ENCODE assay signal across 21 cellular contexts in genomic region chr19:5863030-5863665, GRCh38. TPM values are rescaled to one million over a fixed set of nuclear protein-coding genes. Genes with fewer than 3 reads are reported as not detected.
A peak's percentile ranks its signal among the peaks of the same experiment; 100 is the strongest.
DNase-seq lines count a peak whose midpoint lies in the region; ATAC-seq and TF ChIP-seq lines count a peak whose summit lies in the region.
"Had no signal": no experiment of that assay in that cellular context is flagged by ENCODE, and none has a peak within 500 bp of the region (broad histone marks: within the 10 kb centered on the region; RNA-seq: fewer than 3 reads in every experiment).

No MANE protein-coding gene starts in this region.

- WGBS in SK-N-SH (ENCODE audit: low lambda C conversion rate), result 71% methylated on average over 4 of the region's 11 CpGs

- no peaks in the 10 kb centered on the region for H3F3A ChIP-seq in SK-N-SH (replicated peaks; ENCODE audit: insufficient read depth)

- H3K4me1 ChIP-seq in SK-N-SH (ENCODE audit: control insufficient read depth in 1 of 2, insufficient read depth in 2 of 2, low read depth in 1 of 2, low read length in 1 of 2) (no peaks in the 10 kb centered on the region), HEK293 (ENCODE audit: control insufficient read depth, insufficient read depth, low read length) (no peaks in the 10 kb centered on the region), osteoblast (ENCODE audit: insufficient read depth, low read length) (no peaks in the 10 kb centered on the region)

- no peak for ATAC-seq in SK-N-SH treated with all-trans-retinoic acid at 6 μM for 48 hours
- ATAC-seq in HG03196 (IDR thresholded peaks at IDR 0.05; ENCODE audit: unreplicated experiment), result no peak
- no peak for ATAC-seq in GM21515 (IDR thresholded peaks at IDR 0.05; ENCODE audit: unreplicated experiment)
- ATAC-seq: GM12878, HCT116 had no signal

- H3K27me3 ChIP-seq in SK-N-SH (ENCODE audit: insufficient read depth) (no peaks in the 10 kb centered on the region), osteoblast (ENCODE audit: insufficient read depth, low read length) (no peaks in the 10 kb centered on the region)

- TF ChIP-seq RAD21 in SK-N-SH (IDR thresholded peaks at IDR 0.05; ENCODE audit: low read length), result no peak

- no peaks in the 10 kb centered on the region for H3K9me2 ChIP-seq in SK-N-SH

- no peak overlapping the region for H2AFZ ChIP-seq in SK-N-SH (ENCODE audit: low read depth)
- no peak overlapping the region for H2AFZ ChIP-seq in osteoblast (ENCODE audit: low read length)

- DNase-seq in SK-N-SH, result peak; percentile 21
- peak; percentile 10 for DNase-seq in iPS-NIHi11 (ENCODE audit: low spot score)
- DNase-seq in osteoblast (ENCODE audit: insufficient read length, low spot score, missing footprints), result peak; percentile 36
- no peak for DNase-seq in foreskin melanocyte
- DNase-seq: Caco-2; CD8-positive, alpha-beta memory T cell; DMS 273 treated with DMSO at 0.1 percent for 48 hours; GOT3 had no signal

- H3K27ac ChIP-seq in SK-N-SH (ENCODE audit: low read depth in 2 of 2, low read length in 1 of 2), result no peak overlapping the region
- H3K27ac ChIP-seq in HEK293 (ENCODE audit: extremely low read depth, low read depth, low read length), result no peak overlapping the region
- no peak overlapping the region for H3K27ac ChIP-seq in osteoblast (ENCODE audit: low read depth, low read length)
- H3K27ac ChIP-seq: 22Rv1 had no signal

- POLR2A ChIA-PET in SK-N-SH (lab: Yijun Ruan, JAX), result no interaction called here
- POLR2A ChIA-PET in HEK293 (lab: Yijun Ruan, JAX), result no interaction called here

- CTCF ChIA-PET in SK-N-SH (lab: Yijun Ruan, JAX) (no interaction called here), HEK293 (lab: Yijun Ruan, JAX) (interaction anchor here (0.7 to 1.9 kb wide), 2 partner anchors 59 to 69 kb away, joined by 3 to 7 read pairs; no protein-coding TSS in a partner anchor)

- H3K4me2 ChIP-seq in SK-N-SH, result no peak overlapping the region
- H3K4me2 ChIP-seq in osteoblast (ENCODE audit: insufficient read depth, low read length), result no peak overlapping the region

- no peak for TF ChIP-seq CTCF in SK-N-SH (IDR thresholded peaks at IDR 0.05)
- TF ChIP-seq CTCF in HEK293 (tag by site-specific recombination; IDR thresholded peaks at IDR 0.05), result no peak
- no peak for TF ChIP-seq CTCF in osteoblast (IDR thresholded peaks at IDR 0.05; ENCODE audit: extremely low read depth, low read depth, low read length)

- H3K36me3 ChIP-seq in SK-N-SH (replicated peaks in 1 of 2; ENCODE audit: control insufficient read depth in 1 of 2, insufficient read depth in 2 of 2, low read length in 1 of 2) (no peaks in the 10 kb centered on the region), HEK293 (ENCODE audit: control insufficient read depth in 2 of 2, insufficient read depth in 1 of 2, low read length in 2 of 2) (no peaks in the 10 kb centered on the region), osteoblast (ENCODE audit: insufficient read depth, low read length) (no peaks in the 10 kb centered on the region)

- H4K20me1 ChIP-seq in SK-N-SH (ENCODE audit: insufficient read depth) (no peaks in the 10 kb centered on the region), osteoblast (ENCODE audit: insufficient read depth, low read length) (no peaks in the 10 kb centered on the region)

- H3K4me3 ChIP-seq in SK-N-SH (ENCODE audit: low read depth in 2 of 2, low read length in 1 of 2) (no peak overlapping the region), HEK293 (ENCODE audit: low read depth, low read length) (no peak overlapping the region), osteoblast (ENCODE audit: insufficient read depth, low read length) (no peak overlapping the region)
- H3K4me3 ChIP-seq: GM12878 had no signal

- no peak for TF ChIP-seq EP300 in SK-N-SH (IDR thresholded peaks at IDR 0.05; ENCODE audit: borderline replicate concordance in 1 of 2, low read depth in 1 of 2, low read length in 1 of 2)

- H3K79me2 ChIP-seq in SK-N-SH (ENCODE audit: insufficient read depth) (no peaks in the 10 kb centered on the region), osteoblast (ENCODE audit: insufficient read depth, low read length) (no peaks in the 10 kb centered on the region)

- no peak overlapping the region for H3K9ac ChIP-seq in SK-N-SH

- H3K9me3 ChIP-seq in SK-N-SH (no peaks in the 10 kb centered on the region), HEK293 (ENCODE audit: control insufficient read depth, insufficient read depth, low read depth, low read length) (no peaks in the 10 kb centered on the region), osteoblast (ENCODE audit: low read depth, low read length) (no peaks in the 10 kb centered on the region)
- H3K9me3 ChIP-seq: Caco-2 had no signal

TF ChIP-seq in SK-N-SH, 30 proteins besides CTCF, POLR2A, EP300 and RAD21 (continues in another document):
- no peak for TF ChIP-seq SMC3 (IDR thresholded peaks at IDR 0.05; ENCODE audit: low read depth, low read length)
- no peak for TF ChIP-seq CHD2 (IDR thresholded peaks at IDR 0.05; ENCODE audit: low read length, partially characterized antibody)
- no peak for TF ChIP-seq NFIC (IDR thresholded peaks at IDR 0.05; ENCODE audit: borderline replicate concordance)
- TF ChIP-seq IRF3 (IDR thresholded peaks at IDR 0.05; ENCODE audit: low read depth, low read length), result no peak
- TF ChIP-seq POLR2AphosphoS5 (IDR thresholded peaks at IDR 0.05; ENCODE audit: low read depth, low read length), result no peak

TF ChIP-seq in SK-N-SH treated with all-trans-retinoic acid at 6 μM for 48 hours, 23 proteins besides CTCF, POLR2A, EP300 and RAD21 (continues in another document):
- TF ChIP-seq ZFP3 (CRISPR knock-in tag; IDR thresholded peaks at IDR 0.05) (no peak), BACH2 (CRISPR knock-in tag; IDR thresholded peaks at IDR 0.05; ENCODE audit: borderline replicate concordance) (no peak), ZFP30 (CRISPR knock-in tag; IDR thresholded peaks at IDR 0.05) (no peak)

TF ChIP-seq in HEK293, 187 proteins besides CTCF, POLR2A, EP300 and RAD21:
- TF ChIP-seq ZNF768 (tag by site-specific recombination; IDR thresholded peaks at IDR 0.05) (0 out of 2 replicates have a peak, but pooled peaks have one; percentile 45), OVOL3 (tag by site-specific recombination; IDR thresholded peaks at IDR 0.05) (no peak), HOXD13 (CRISPR knock-in tag; IDR thresholded peaks at IDR 0.05; ENCODE audit: borderline replicate concordance) (no peak), ZNF16 (tag by site-specific recombination; IDR thresholded peaks at IDR 0.05; ENCODE audit: low read depth) (no peak), HOXC10 (CRISPR knock-in tag; IDR thresholded peaks at IDR 0.05) (no peak), GLIS1 (tag by site-specific recombination; IDR thresholded peaks at IDR 0.05) (peak; percentile 61)

RNA-seq across cellular contexts. Expression of gene FUT5, which starts 7.2 kb away (rescaled TPM):
- not detected in 2 replicates for polyA plus RNA-seq in SK-N-SH (2012; rRNA removed)
- not detected in 2 replicates for polyA plus RNA-seq in SK-N-SH (2012; cell fraction: cytosol; rRNA removed)
- not detected in 2 replicates for polyA plus RNA-seq in SK-N-SH (2012; cell fraction: nucleus; rRNA removed)
- not detected in 2 replicates for total RNA-seq in osteoblast
- total RNA-seq: A673; Caco-2; CD8-positive, alpha-beta memory T cell; G401; GM12878; HT-29 had no signal
- polyA plus RNA-seq: BJ; CD14-positive monocyte; CD8-positive, alpha-beta memory T cell; GM12878; IgD-negative memory B cell had no signal

RNA-seq across cellular contexts. Expression of gene FUT3, which starts 11.9 kb away (rescaled TPM):
- polyA plus RNA-seq in SK-N-SH (2012; rRNA removed), result not detected in 2 replicates
- not detected in 2 replicates for polyA plus RNA-seq in SK-N-SH (2012; cell fraction: cytosol; rRNA removed)
- not detected in 2 replicates for polyA plus RNA-seq in SK-N-SH (2012; cell fraction: nucleus; rRNA removed)
- not detected in 2 replicates for total RNA-seq in osteoblast
- total RNA-seq: A673; CD8-positive, alpha-beta memory T cell; G401 had no signal
- polyA plus RNA-seq: BJ; CD14-positive monocyte; CD8-positive, alpha-beta memory T cell; IgD-negative memory B cell had no signal

RNA-seq across cellular contexts. Expression of gene FUT6, which starts 23.6 kb away (rescaled TPM):
- polyA plus RNA-seq in SK-N-SH (2012; rRNA removed), result not detected in 2 replicates
- polyA plus RNA-seq in SK-N-SH (2012; cell fraction: cytosol; rRNA removed), result not detected in 2 replicates
- not detected in 2 replicates for polyA plus RNA-seq in SK-N-SH (2012; cell fraction: nucleus; rRNA removed)
- total RNA-seq in osteoblast, result not detected in 2 replicates
- total RNA-seq: A673; Caco-2; CD8-positive, alpha-beta memory T cell; G401; GM12878; HT-29 had no signal
- polyA plus RNA-seq: BJ; CD14-positive monocyte; CD8-positive, alpha-beta memory T cell; GM12878 had no signal

RNA-seq across cellular contexts. Expression of gene NDUFA11, which starts 40.4 kb away (rescaled TPM):
- polyA plus RNA-seq in SK-N-SH (2012; rRNA removed), result 386 and 534 TPM in 2 replicates
- 223 and 307 TPM in 2 replicates for polyA plus RNA-seq in SK-N-SH (2012; cell fraction: cytosol; rRNA removed)
- 249 and 444 TPM in 2 replicates for polyA plus RNA-seq in SK-N-SH (2012; cell fraction: nucleus; rRNA removed)
- 235 and 265 TPM in 2 replicates for total RNA-seq in osteoblast

RNA-seq across cellular contexts. Expression of gene VMAC, which starts 41.5 kb away (rescaled TPM):
- 6.5 and 9.1 TPM in 2 replicates for polyA plus RNA-seq in SK-N-SH (2012; rRNA removed)
- polyA plus RNA-seq in SK-N-SH (2012; cell fraction: cytosol; rRNA removed), result 1.9 and 2.6 TPM in 2 replicates
- 40.0 and 44.0 TPM in 2 replicates for polyA plus RNA-seq in SK-N-SH (2012; cell fraction: nucleus; rRNA removed)
- total RNA-seq in osteoblast, result 12.3 and 12.7 TPM in 2 replicates
